9 cellular contexts compared by ENCODE assay signal in genomic region chr19:55384576-55385235, GRCh38. TPM values are rescaled to one million over a fixed set of nuclear protein-coding genes. Genes with fewer than 3 reads are reported as not detected.
A peak's percentile ranks its signal among the peaks of the same experiment; 100 is the strongest.
DNase-seq lines count a peak whose midpoint lies in the region; ATAC-seq and TF ChIP-seq lines count a peak whose summit lies in the region.
"Had no signal": no experiment of that assay in that cellular context is flagged by ENCODE, and none has a peak within 500 bp of the region (broad histone marks: within the 10 kb centered on the region; RNA-seq: fewer than 3 reads in every experiment).

No MANE protein-coding gene starts in this region.

- peak overlapping the region; percentile 87 for H3K27ac ChIP-seq in hepatocyte

- H3K79me2 ChIP-seq in hepatocyte: peaks cover 52% of the 10 kb centered on the region

- DNase-seq in BJ (ENCODE audit: low read depth) (no peak), NCI-H2196 treated with DMSO at 0.1 percent for 48 hours (lab: John Stamatoyannopoulos, UW; ENCODE audit: unreplicated experiment) (peak; percentile 53), hepatocyte (ENCODE audit: low spot score) (no peak), GDM1 (lab: John Stamatoyannopoulos, UW) (no peak)

- peak overlapping the region; percentile 94 for H3K4me3 ChIP-seq in BJ (ENCODE audit: low read depth, low read length)
- H3K4me3 ChIP-seq in hepatocyte: peak overlapping the region; percentile 15
- peak overlapping the region; percentile 97 for H3K4me3 ChIP-seq in skeletal muscle satellite cell (ENCODE audit: low read length)

- H3K36me3 ChIP-seq in BJ (ENCODE audit: control insufficient read depth, insufficient read depth, low read length): peaks cover 29% of the 10 kb centered on the region
- no peaks in the 10 kb centered on the region for H3K36me3 ChIP-seq in hepatocyte (replicated peaks; ENCODE audit: insufficient read depth, low read depth)
- peaks cover 37% of the 10 kb centered on the region for H3K36me3 ChIP-seq in skeletal muscle satellite cell (ENCODE audit: insufficient read depth, low read length)

- peak overlapping the region; percentile 100 for H3K27ac Mint-ChIP-seq in activated naive CD4-positive, alpha-beta T cell treated with anti-CD3 and anti-CD28 coated beads, Interleukin-2, amount 50 U/mL, for 24 hours

- peak; percentile 2 for ATAC-seq in GM21367 (IDR thresholded peaks at IDR 0.05; ENCODE audit: unreplicated experiment)
- no peak for ATAC-seq in GM18519 (IDR thresholded peaks at IDR 0.05; ENCODE audit: low FRiP score, unreplicated experiment)

- peak overlapping the region; percentile 98 for H3K4me3 Mint-ChIP-seq in activated naive CD4-positive, alpha-beta T cell treated with anti-CD3 and anti-CD28 coated beads, Interleukin-2, amount 50 U/mL, for 24 hours

- peak overlapping the region; percentile 99 for H3K9ac ChIP-seq in skeletal muscle satellite cell (ENCODE audit: low read depth, low read length)

- H3K36me3 Mint-ChIP-seq in activated naive CD4-positive, alpha-beta T cell treated with anti-CD3 and anti-CD28 coated beads, Interleukin-2, amount 50 U/mL, for 24 hours: peaks cover 29% of the 10 kb centered on the region

- H3K4me2 ChIP-seq in hepatocyte (peak overlapping the region; percentile 67), skeletal muscle satellite cell (ENCODE audit: low read length) (peak overlapping the region; percentile 96)

- peaks cover 47% of the 10 kb centered on the region for H3K4me1 Mint-ChIP-seq in activated naive CD4-positive, alpha-beta T cell treated with anti-CD3 and anti-CD28 coated beads, Interleukin-2, amount 50 U/mL, for 24 hours

- no peaks in the 10 kb centered on the region for H3K9me3 Mint-ChIP-seq in activated naive CD4-positive, alpha-beta T cell treated with anti-CD3 and anti-CD28 coated beads, Interleukin-2, amount 50 U/mL, for 24 hours

- peak overlapping the region; percentile 4 for H2AFZ ChIP-seq in hepatocyte

- POLR2A ChIA-PET in BJ (lab: Charles Lee): interaction anchor here (0.6 kb wide), 1 partner anchor 22 kb away, joined by 3 read pairs; no protein-coding TSS in a partner anchor

- no peaks in the 10 kb centered on the region for H3K27me3 Mint-ChIP-seq in activated naive CD4-positive, alpha-beta T cell treated with anti-CD3 and anti-CD28 coated beads, Interleukin-2, amount 50 U/mL, for 24 hours

- H4K20me1 ChIP-seq in hepatocyte (ENCODE audit: insufficient read depth, poor library complexity, severe bottlenecking): peaks cover 39% of the 10 kb centered on the region

- peaks cover 38% of the 10 kb centered on the region for H3K4me1 ChIP-seq in hepatocyte (ENCODE audit: insufficient read depth)
- H3K4me1 ChIP-seq in skeletal muscle satellite cell (ENCODE audit: control insufficient read depth, insufficient read depth, low read length): peaks cover 41% of the 10 kb centered on the region

- CTCF ChIA-PET in BJ (lab: Yijun Ruan, JAX): interaction anchor here (0.6 to 3.2 kb wide), 14 partner anchors 10 to 239 kb away, joined by 3 to 35 read pairs (median 4); partner anchors contain the start of gene KMT5C

- 50% methylated on average over 27 of the region's 27 CpGs for WGBS in hepatocyte (ENCODE audit: low lambda C conversion rate, missing lambda C conversion rate)

- TF ChIP-seq CTCF in BJ (IDR thresholded peaks at IDR 0.05; ENCODE audit: insufficient read depth, low read depth, low read length) (no peak), hepatocyte (IDR thresholded peaks at IDR 0.05; ENCODE audit: poor library complexity) (no peak)

- H3K27me3 ChIP-seq in BJ (ENCODE audit: control insufficient read depth, insufficient read depth, low read length): no peaks in the 10 kb centered on the region
- no peaks in the 10 kb centered on the region for H3K27me3 ChIP-seq in hepatocyte
- no peaks in the 10 kb centered on the region for H3K27me3 ChIP-seq in skeletal muscle satellite cell (ENCODE audit: control insufficient read depth, insufficient read depth, low read length)

- no peaks in the 10 kb centered on the region for H3K9me2 ChIP-seq in hepatocyte (replicated peaks; ENCODE audit: insufficient read depth)

- H3K9me3 ChIP-seq in hepatocyte (ENCODE audit: low read depth) (no peaks in the 10 kb centered on the region), skeletal muscle satellite cell (replicated peaks; ENCODE audit: low read length) (no peaks in the 10 kb centered on the region)

RNA-seq across cellular contexts. Expression of gene TMEM238, which starts 0.6 kb away (rescaled TPM):
- polyA plus RNA-seq in BJ (2011; rRNA removed) (0.10 and 0.15 TPM in 2 replicates), hepatocyte (29.6 and 39.2 TPM in 2 replicates)
- 0.24 TPM in 1 of 2 replicates, not detected in the other for polyA minus RNA-seq in BJ (2011; rRNA and poly(A)+ RNA removed)
- 1.8 and 9.1 TPM in 2 replicates for total RNA-seq in hepatocyte
- total RNA-seq in skeletal muscle satellite cell (2012; rRNA removed): not detected in 2 replicates

RNA-seq across cellular contexts. Expression of gene RPL28, which starts 1.0 kb away (rescaled TPM):
- polyA plus RNA-seq in BJ (2011; rRNA removed): 485 and 838 TPM in 2 replicates
- polyA minus RNA-seq in BJ (2011; rRNA and poly(A)+ RNA removed): 1,758 and 1,906 TPM in 2 replicates
- total RNA-seq in hepatocyte: 604 and 984 TPM in 2 replicates
- 410 and 437 TPM in 2 replicates for polyA plus RNA-seq in hepatocyte
- total RNA-seq in skeletal muscle satellite cell (2012; rRNA removed): 343 and 532 TPM in 2 replicates

RNA-seq across cellular contexts. Expression of gene TMEM190, which starts 8.1 kb away (rescaled TPM):
- polyA plus RNA-seq in BJ (2011; rRNA removed) (0.93 and 1.3 TPM in 2 replicates), hepatocyte (6.6 and 13.0 TPM in 2 replicates)
- polyA minus RNA-seq in BJ (2011; rRNA and poly(A)+ RNA removed): not detected in 2 replicates
- not detected in 2 replicates for total RNA-seq in hepatocyte
- not detected in 2 replicates for total RNA-seq in skeletal muscle satellite cell (2012; rRNA removed)
- total RNA-seq: lung microvascular endothelial cell had no signal

RNA-seq across cellular contexts. Expression of gene IL11, which starts 14.4 kb away (rescaled TPM):
- polyA plus RNA-seq in BJ (2011; rRNA removed) (11.9 and 16.4 TPM in 2 replicates), hepatocyte (6.6 and 8.5 TPM in 2 replicates)
- 4.9 and 8.9 TPM in 2 replicates for polyA minus RNA-seq in BJ (2011; rRNA and poly(A)+ RNA removed)
- 1.4 and 4.4 TPM in 2 replicates for total RNA-seq in hepatocyte
- 1.0 and 6.8 TPM in 2 replicates for total RNA-seq in skeletal muscle satellite cell (2012; rRNA removed)
- total RNA-seq: lung microvascular endothelial cell had no signal

RNA-seq across cellular contexts. Expression of gene GARIN5B, which starts 21.6 kb away (rescaled TPM):
- polyA plus RNA-seq in BJ (2011; rRNA removed) (0.02 TPM in 1 of 2 replicates, not detected in the other), hepatocyte (0.18 TPM in 1 of 2 replicates, not detected in the other)
- not detected in 2 replicates for polyA minus RNA-seq in BJ (2011; rRNA and poly(A)+ RNA removed)
- not detected in 2 replicates for total RNA-seq in hepatocyte
- total RNA-seq in skeletal muscle satellite cell (2012; rRNA removed): under 0.01 TPM in 1 of 2 replicates, not detected in the other
- total RNA-seq: lung microvascular endothelial cell had no signal

Comparison
In these comparisons a context has a peak if more than half of its experiments do, and no peak if none do; other contexts are left out.
1. H3K4me3 ChIP-seq: peak in every context shown above with its lines; median percentile 97 in skeletal muscle satellite cell; 94 in BJ; 15 in hepatocyte.
2. RNA of gene TMEM238, which starts 0.6 kb away (polyA plus RNA-seq): 29.6 to 39.2 TPM in hepatocyte; 0.10 to 0.15 TPM in BJ; every median in the first group is over 10 times any median in the second.